ENCODE assay signal across 8 cellular contexts in the genomic region with DNA sequence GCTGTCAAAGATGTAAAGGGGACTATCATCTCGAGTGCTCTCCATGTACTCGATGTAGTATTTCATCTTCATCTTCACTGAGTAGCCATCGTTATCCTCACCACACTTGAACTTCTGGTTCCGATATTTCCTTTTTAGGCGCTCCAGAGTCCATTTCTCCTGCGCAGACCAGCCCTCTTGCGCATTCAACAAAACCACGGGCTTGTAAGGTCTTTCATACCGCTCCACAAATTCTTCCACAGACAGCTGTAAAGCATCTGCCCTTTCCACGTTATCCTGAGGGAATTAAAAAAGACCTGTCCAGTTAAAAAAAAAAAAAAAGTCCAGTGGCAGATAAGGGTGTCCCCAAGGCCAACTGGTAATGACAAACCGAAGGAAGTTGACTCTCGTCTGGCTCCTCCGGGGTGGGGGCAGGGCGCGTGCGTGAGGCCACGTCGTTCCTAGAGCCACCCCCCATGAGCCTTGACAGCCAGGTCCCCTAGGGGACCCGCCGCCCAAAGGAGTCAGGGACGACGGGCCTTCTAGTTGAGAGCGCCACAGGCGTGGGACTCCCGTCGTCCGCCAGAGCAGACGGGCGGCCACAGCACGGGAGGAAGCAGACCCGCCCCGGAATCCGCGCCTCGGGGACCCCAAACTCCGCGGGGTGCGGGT. TPM values are rescaled to one million over a fixed set of nuclear protein-coding genes. Genes with fewer than 3 reads are reported as not detected.
DNase-seq lines count a peak whose midpoint lies in the region; ATAC-seq and TF ChIP-seq lines count a peak whose summit lies in the region.

No MANE protein-coding gene starts in this region.

- H2AFZ ChIP-seq in mammary epithelial cell (ENCODE audit: low read depth, low read length) = peak overlapping the region; percentile 89

- H3K27me3 ChIP-seq in Caco-2 (replicated peaks; ENCODE audit: control insufficient read depth, insufficient read depth, low read length) = no peaks in the 10 kb centered on the region
- H3K27me3 ChIP-seq in mammary epithelial cell (ENCODE audit: insufficient read depth, low read length) = no peaks in the 10 kb centered on the region
- no peaks in the 10 kb centered on the region for H3K27me3 ChIP-seq in kidney epithelial cell (ENCODE audit: control insufficient read depth, insufficient read depth, low read length)

- H3K36me3 ChIP-seq in Caco-2 (ENCODE audit: control insufficient read depth, insufficient read depth, low read length) (peaks cover 3% of the 10 kb centered on the region), mammary epithelial cell (ENCODE audit: insufficient read depth, low read length) (peaks cover 21% of the 10 kb centered on the region), kidney epithelial cell (ENCODE audit: control insufficient read depth, insufficient read depth, low read length) (peaks cover 1% of the 10 kb centered on the region)

- intact Hi-C loops in Caco-2 (cut with micrococcal nuclease; ENCODE audit: unreplicated experiment) (loop anchor here (1.0 kb wide), 1 partner anchor 342 kb away; no protein-coding TSS in a partner anchor), mammary epithelial cell (cut with micrococcal nuclease) (loop anchor here (1.0 to 5.0 kb wide), 4 partner anchors 9 to 341 kb away; no protein-coding TSS in a partner anchor)

- H3K4me1 Mint-ChIP-seq in Caco-2 (ENCODE audit: low read depth, unreplicated experiment) = no peaks in the 10 kb centered on the region

- H3K9me3 ChIP-seq in Caco-2 (no peaks in the 10 kb centered on the region), mammary epithelial cell (replicated peaks; ENCODE audit: insufficient read depth, low read length) (no peaks in the 10 kb centered on the region)

- POLR2A ChIA-PET in Caco-2 (lab: Charles Lee) = no interaction called here

- TF ChIP-seq CTCF in Caco-2 (IDR thresholded peaks at IDR 0.05; ENCODE audit: insufficient read depth in 1 of 2, low read depth in 1 of 2, low read length in 1 of 2, severe bottlenecking in 1 of 2, unreplicated experiment in 1 of 2) (no peak), WI38 (IDR thresholded peaks at IDR 0.05; ENCODE audit: low read depth, low read length) (no peak), mammary epithelial cell (conservative IDR thresholded peaks at IDR 0.05 in 1 of 2, IDR thresholded peaks at IDR 0.05 in 1 of 2; ENCODE audit: extremely low read depth in 1 of 2, insufficient read depth in 1 of 2, low read depth in 1 of 2, low read length in 2 of 2) (no peak), kidney epithelial cell (IDR thresholded peaks at IDR 0.05; ENCODE audit: insufficient read depth, low read length, poor library complexity, severe bottlenecking) (no peak)

- H3K4me3 Mint-ChIP-seq in Caco-2 (ENCODE audit: unreplicated experiment) = peak overlapping the region; percentile 90

- in situ Hi-C loops in mammary epithelial cell (cut with MboI; ENCODE audit: low sequenced_read_pairs in 2 of 2) (no loop called here), G401 (cut with HindIII; ENCODE audit: low sequenced_read_pairs) (no loop called here)

- DNase-seq in Caco-2 (peak; percentile 74 to 79), HuH-7 (ENCODE audit: low spot score) (peak; percentile 64), mammary epithelial cell (peak; percentile 32), kidney epithelial cell (ENCODE audit: low read depth) (no peak), G401 (ENCODE audit: low spot score) (no peak)
- peak; percentile 79 to 80 for DNase-seq in stimulated activated CD4-positive, alpha-beta T cell treated with anti-CD3 and anti-CD28 coated beads, Interleukin-2, amount 100 ng/mL, for 24 hours

- H3K4me3 ChIP-seq in Caco-2 (ENCODE audit: low read depth, low read length) (peak overlapping the region; percentile 85), WI38 (ENCODE audit: low read depth, low read length) (peak overlapping the region; percentile 61), mammary epithelial cell (replicated peaks in 1 of 3; ENCODE audit: insufficient read depth in 1 of 3, low read depth in 2 of 3, low read length in 3 of 3) (peak overlapping the region; percentile 62 to 97 (median 86)), kidney epithelial cell (ENCODE audit: low read depth, low read length) (peak overlapping the region; percentile 96)

- dilution Hi-C loops in mammary epithelial cell (cut with HindIII; ENCODE audit: low sequenced_read_pairs) = no loop called here

- H3K36me3 Mint-ChIP-seq in Caco-2 (ENCODE audit: insufficient read depth, unreplicated experiment) = peaks cover 92% of the 10 kb centered on the region

- H3K9me3 Mint-ChIP-seq in Caco-2 (ENCODE audit: unreplicated experiment) = no peaks in the 10 kb centered on the region

- H3K27me3 Mint-ChIP-seq in Caco-2 (ENCODE audit: insufficient read depth, unreplicated experiment) = no peaks in the 10 kb centered on the region

- peak overlapping the region; percentile 74 for H3K4me2 ChIP-seq in mammary epithelial cell (ENCODE audit: insufficient read depth, low read depth, low read length)

- H3K79me2 ChIP-seq in mammary epithelial cell (ENCODE audit: insufficient read depth, low read length) = peaks cover 90% of the 10 kb centered on the region

- 8% methylated on average over 34 of the region's 38 CpGs for WGBS in mammary epithelial cell (ENCODE audit: low coverage, missing lambda C conversion rate)

- peak; percentile 3 for ATAC-seq in GM21381 (IDR thresholded peaks at IDR 0.05; ENCODE audit: unreplicated experiment)

- peak overlapping the region; percentile 84 for H3K27ac Mint-ChIP-seq in Caco-2 (ENCODE audit: unreplicated experiment)

- peak overlapping the region; percentile 71 for H3K9ac ChIP-seq in mammary epithelial cell (ENCODE audit: insufficient read depth, low read length)

- no TSS peak for BruUV-seq in Caco-2 (replicated peaks; lab: Mats Ljungman, UMichigan)
- BruUV-seq in mammary epithelial cell (replicated peaks; lab: Mats Ljungman, UMichigan) = no TSS peak

- H3K4me1 ChIP-seq in Caco-2 (peaks cover 7% of the 10 kb centered on the region; the same call in 1 of the 2 replicates), mammary epithelial cell (ENCODE audit: insufficient read depth, low read length) (peaks cover 8% of the 10 kb centered on the region)

- H3K27ac ChIP-seq in mammary epithelial cell (ENCODE audit: insufficient read depth, low read depth, low read length) = peak overlapping the region; percentile 83

- no peaks in the 10 kb centered on the region for H4K20me1 ChIP-seq in mammary epithelial cell (ENCODE audit: insufficient read depth, low read length)

- CTCF ChIA-PET in Caco-2 (lab: Charles Lee) (interaction anchor here (0.6 to 1.0 kb wide), 2 partner anchors 44 to 372 kb away, joined by 3 to 4 read pairs; no protein-coding TSS in a partner anchor), mammary epithelial cell (lab: Charles Lee; ENCODE audit: low non-redundant PET) (interaction anchor here (0.6 to 0.7 kb wide), 2 partner anchors 61 to 496 kb away, joined by 3 to 4 read pairs; no protein-coding TSS in a partner anchor)

RNA-seq across cellular contexts. Expression of gene JMJD6, which starts 0.7 kb away (rescaled TPM):
- total RNA-seq in Caco-2 (2022) (37.4 and 48.2 TPM in 2 replicates), mammary epithelial cell (10 to 100 TPM; 10.3 to 22.2 TPM), kidney epithelial cell (21.4 and 25.8 TPM in 2 replicates)
- polyA plus RNA-seq in mammary epithelial cell = 14.4 TPM
- polyA minus RNA-seq in mammary epithelial cell = 25.0 TPM
- 14.6 and 31.9 TPM in 2 replicates for total RNA-seq in G401 (2014; rRNA removed; shearing (Covaris generic))

RNA-seq across cellular contexts. Expression of gene METTL23, which starts 0.9 kb away (rescaled TPM):
- 37.7 and 38.8 TPM in 2 replicates for total RNA-seq in Caco-2 (2022)
- total RNA-seq in mammary epithelial cell = 10 to 100 TPM; 18.2 to 27.7 TPM
- 38.3 TPM for polyA plus RNA-seq in mammary epithelial cell
- polyA minus RNA-seq in mammary epithelial cell = 19.5 TPM
- 32.8 TPM in 2 replicates for total RNA-seq in kidney epithelial cell
- 25.9 and 34.6 TPM in 2 replicates for total RNA-seq in G401 (2014; rRNA removed; shearing (Covaris generic))

RNA-seq across cellular contexts. Expression of gene SRSF2, which starts 11.4 kb away (rescaled TPM):
- total RNA-seq in Caco-2 (2022) (349 and 356 TPM in 2 replicates), mammary epithelial cell (100 to 1,000 TPM; 110 to 196 TPM), kidney epithelial cell (185 and 217 TPM in 2 replicates)
- polyA plus RNA-seq in mammary epithelial cell = 221 TPM
- 226 TPM for polyA minus RNA-seq in mammary epithelial cell
- total RNA-seq in G401 (2014; rRNA removed; shearing (Covaris generic)) = 369 and 387 TPM in 2 replicates

RNA-seq across cellular contexts. Expression of gene MFSD11, which starts 12.2 kb away (rescaled TPM):
- total RNA-seq in Caco-2 (2022) (40.4 and 47.5 TPM in 2 replicates), mammary epithelial cell (10 to 100 TPM; 18.3 to 38.5 TPM), kidney epithelial cell (17.5 and 21.2 TPM in 2 replicates)
- 13.2 TPM for polyA plus RNA-seq in mammary epithelial cell
- polyA minus RNA-seq in mammary epithelial cell = 30.9 TPM
- 11.5 and 45.7 TPM in 2 replicates for total RNA-seq in G401 (2014; rRNA removed; shearing (Covaris generic))

RNA-seq across cellular contexts. Expression of gene MXRA7, which starts 14.9 kb away (rescaled TPM):
- total RNA-seq in Caco-2 (2022) (66.8 and 70.2 TPM in 2 replicates), mammary epithelial cell (100 to 1,000 TPM; 116 to 183 TPM), kidney epithelial cell (110 and 142 TPM in 2 replicates)
- 59.5 TPM for polyA plus RNA-seq in mammary epithelial cell
- 144 TPM for polyA minus RNA-seq in mammary epithelial cell
- 93.4 and 96.7 TPM in 2 replicates for total RNA-seq in G401 (2014; rRNA removed; shearing (Covaris generic))

Comparison
In these comparisons a context has a peak if more than half of its experiments do, and no peak if none do; other contexts are left out.
1. DNase-seq: peak in Caco-2 (2 of 2), HuH-7 (single experiment), mammary epithelial cell (single experiment) and stimulated activated CD4-positive, alpha-beta T cell treated with anti-CD3 and anti-CD28 coated beads, Interleukin-2, amount 100 ng/mL, for 24 hours (2 of 2); none in kidney epithelial cell (single experiment) and G401 (single experiment).
2. Peak in every context shown above with its lines, with median percentiles within 50 percentile points of each other: H3K4me3 ChIP-seq.